In genomic region chr6:27575594-27576361, GRCh38 we compare ENCODE assay signal across 1 cellular context.
A peak's percentile ranks its signal among the peaks of the same experiment; 100 is the strongest.
TF ChIP-seq lines count a peak whose summit lies in the region.

No MANE protein-coding gene starts in this region.

TF ChIP-seq in K562, 482 proteins besides CTCF, POLR2A, EP300 and RAD21 (continues in another document):
- TF ChIP-seq, protein P1, sequence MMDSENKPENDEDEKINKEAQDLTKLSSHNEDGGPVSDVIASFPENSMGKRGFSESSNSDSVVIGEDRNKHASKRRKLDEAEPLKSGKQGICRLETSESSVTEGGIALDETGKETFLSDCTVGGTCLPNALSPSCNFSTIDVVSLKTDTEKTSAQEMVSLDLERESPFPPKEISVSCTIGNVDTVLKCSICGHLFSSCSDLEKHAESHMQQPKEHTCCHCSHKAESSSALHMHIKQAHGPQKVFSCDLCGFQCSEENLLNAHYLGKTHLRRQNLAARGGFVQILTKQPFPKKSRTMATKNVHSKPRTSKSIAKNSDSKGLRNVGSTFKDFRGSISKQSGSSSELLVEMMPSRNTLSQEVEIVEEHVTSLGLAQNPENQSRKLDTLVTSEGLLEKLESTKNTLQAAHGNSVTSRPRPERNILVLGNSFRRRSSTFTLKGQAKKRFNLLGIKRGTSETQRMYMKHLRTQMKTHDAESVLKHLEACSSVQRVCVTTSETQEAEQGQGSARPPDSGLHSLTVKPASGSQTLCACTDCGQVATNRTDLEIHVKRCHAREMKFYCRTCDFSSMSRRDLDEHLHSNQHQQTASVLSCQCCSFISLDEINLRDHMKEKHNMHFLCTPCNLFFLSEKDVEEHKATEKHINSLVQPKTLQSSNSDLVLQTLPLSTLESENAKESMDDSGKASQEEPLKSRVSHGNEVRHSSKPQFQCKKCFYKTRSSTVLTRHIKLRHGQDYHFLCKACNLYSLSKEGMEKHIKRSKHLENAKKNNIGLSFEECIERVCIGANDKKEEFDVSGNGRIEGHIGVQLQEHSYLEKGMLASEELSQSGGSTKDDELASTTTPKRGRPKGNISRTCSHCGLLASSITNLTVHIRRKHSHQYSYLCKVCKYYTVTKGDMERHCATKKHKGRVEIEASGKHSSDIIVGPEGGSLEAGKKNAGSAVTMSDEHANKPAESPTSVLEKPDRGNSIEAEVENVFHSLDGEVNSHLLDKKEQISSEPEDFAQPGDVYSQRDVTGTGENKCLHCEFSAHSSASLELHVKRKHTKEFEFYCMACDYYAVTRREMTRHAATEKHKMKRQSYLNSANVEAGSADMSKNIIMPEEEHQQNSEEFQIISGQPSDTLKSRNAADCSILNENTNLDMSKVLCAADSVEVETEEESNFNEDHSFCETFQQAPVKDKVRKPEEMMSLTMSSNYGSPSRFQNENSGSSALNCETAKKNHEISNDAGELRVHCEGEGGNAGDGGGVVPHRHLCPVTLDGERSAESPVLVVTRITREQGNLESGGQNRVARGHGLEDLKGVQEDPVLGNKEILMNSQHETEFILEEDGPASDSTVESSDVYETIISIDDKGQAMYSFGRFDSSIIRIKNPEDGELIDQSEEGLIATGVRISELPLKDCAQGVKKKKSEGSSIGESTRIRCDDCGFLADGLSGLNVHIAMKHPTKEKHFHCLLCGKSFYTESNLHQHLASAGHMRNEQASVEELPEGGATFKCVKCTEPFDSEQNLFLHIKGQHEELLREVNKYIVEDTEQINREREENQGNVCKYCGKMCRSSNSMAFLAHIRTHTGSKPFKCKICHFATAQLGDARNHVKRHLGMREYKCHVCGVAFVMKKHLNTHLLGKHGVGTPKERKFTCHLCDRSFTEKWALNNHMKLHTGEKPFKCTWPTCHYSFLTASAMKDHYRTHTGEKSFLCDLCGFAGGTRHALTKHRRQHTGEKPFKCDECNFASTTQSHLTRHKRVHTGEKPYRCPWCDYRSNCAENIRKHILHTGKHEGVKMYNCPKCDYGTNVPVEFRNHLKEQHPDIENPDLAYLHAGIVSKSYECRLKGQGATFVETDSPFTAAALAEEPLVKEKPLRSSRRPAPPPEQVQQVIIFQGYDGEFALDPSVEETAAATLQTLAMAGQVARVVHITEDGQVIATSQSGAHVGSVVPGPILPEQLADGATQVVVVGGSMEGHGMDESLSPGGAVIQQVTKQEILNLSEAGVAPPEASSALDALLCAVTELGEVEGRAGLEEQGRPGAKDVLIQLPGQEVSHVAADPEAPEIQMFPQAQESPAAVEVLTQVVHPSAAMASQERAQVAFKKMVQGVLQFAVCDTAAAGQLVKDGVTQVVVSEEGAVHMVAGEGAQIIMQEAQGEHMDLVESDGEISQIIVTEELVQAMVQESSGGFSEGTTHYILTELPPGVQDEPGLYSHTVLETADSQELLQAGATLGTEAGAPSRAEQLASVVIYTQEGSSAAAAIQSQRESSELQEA (IDR thresholded peaks at IDR 0.05; ENCODE audit: low read depth) = peak; percentile 67; the same call in 1 of the 2 replicates
- no peak for TF ChIP-seq HNRNPL (IDR thresholded peaks at IDR 0.05; ENCODE audit: low read depth, low read length)
- 0 out of 2 replicates have a peak, but pooled peaks have one; percentile 34 for TF ChIP-seq CREB1 (IDR thresholded peaks at IDR 0.05)
- TF ChIP-seq CREB1 (CRISPR knock-in tag; IDR thresholded peaks at IDR 0.05) = no peak
- no peak for TF ChIP-seq FOXP1 (CRISPR knock-in tag; IDR thresholded peaks at IDR 0.05)
- TF ChIP-seq STAT5A (IDR thresholded peaks at IDR 0.05; ENCODE audit: borderline replicate concordance, low read length) = 0 out of 2 replicates have a peak, but pooled peaks have one; percentile 15
- TF ChIP-seq, protein P2, sequence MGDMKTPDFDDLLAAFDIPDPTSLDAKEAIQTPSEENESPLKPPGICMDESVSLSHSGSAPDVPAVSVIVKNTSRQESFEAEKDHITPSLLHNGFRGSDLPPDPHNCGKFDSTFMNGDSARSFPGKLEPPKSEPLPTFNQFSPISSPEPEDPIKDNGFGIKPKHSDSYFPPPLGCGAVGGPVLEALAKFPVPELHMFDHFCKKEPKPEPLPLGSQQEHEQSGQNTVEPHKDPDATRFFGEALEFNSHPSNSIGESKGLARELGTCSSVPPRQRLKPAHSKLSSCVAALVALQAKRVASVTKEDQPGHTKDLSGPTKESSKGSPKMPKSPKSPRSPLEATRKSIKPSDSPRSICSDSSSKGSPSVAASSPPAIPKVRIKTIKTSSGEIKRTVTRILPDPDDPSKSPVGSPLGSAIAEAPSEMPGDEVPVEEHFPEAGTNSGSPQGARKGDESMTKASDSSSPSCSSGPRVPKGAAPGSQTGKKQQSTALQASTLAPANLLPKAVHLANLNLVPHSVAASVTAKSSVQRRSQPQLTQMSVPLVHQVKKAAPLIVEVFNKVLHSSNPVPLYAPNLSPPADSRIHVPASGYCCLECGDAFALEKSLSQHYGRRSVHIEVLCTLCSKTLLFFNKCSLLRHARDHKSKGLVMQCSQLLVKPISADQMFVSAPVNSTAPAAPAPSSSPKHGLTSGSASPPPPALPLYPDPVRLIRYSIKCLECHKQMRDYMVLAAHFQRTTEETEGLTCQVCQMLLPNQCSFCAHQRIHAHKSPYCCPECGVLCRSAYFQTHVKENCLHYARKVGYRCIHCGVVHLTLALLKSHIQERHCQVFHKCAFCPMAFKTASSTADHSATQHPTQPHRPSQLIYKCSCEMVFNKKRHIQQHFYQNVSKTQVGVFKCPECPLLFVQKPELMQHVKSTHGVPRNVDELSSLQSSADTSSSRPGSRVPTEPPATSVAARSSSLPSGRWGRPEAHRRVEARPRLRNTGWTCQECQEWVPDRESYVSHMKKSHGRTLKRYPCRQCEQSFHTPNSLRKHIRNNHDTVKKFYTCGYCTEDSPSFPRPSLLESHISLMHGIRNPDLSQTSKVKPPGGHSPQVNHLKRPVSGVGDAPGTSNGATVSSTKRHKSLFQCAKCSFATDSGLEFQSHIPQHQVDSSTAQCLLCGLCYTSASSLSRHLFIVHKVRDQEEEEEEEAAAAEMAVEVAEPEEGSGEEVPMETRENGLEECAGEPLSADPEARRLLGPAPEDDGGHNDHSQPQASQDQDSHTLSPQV (IDR thresholded peaks at IDR 0.05) = peak; percentile 85
- no peak for TF ChIP-seq CBFA2T2 (conservative IDR thresholded peaks at IDR 0.05)
- peak; percentile 38 for TF ChIP-seq ZBTB8A (IDR thresholded peaks at IDR 0.05; ENCODE audit: partially characterized antibody)
- peak; percentile 49; the same call in 1 of the 2 replicates for TF ChIP-seq ELF2 (CRISPR knock-in tag; IDR thresholded peaks at IDR 0.05)
- TF ChIP-seq TOE1 (IDR thresholded peaks at IDR 0.05; ENCODE audit: borderline replicate concordance) = 0 out of 2 replicates have a peak, but pooled peaks have one; percentile 30
- no peak for TF ChIP-seq TOE1 (CRISPR knock-in tag; IDR thresholded peaks at IDR 0.05; ENCODE audit: borderline replicate concordance, low read depth)
- TF ChIP-seq FOXK2 (conservative IDR thresholded peaks at IDR 0.05 in 1 of 2, IDR thresholded peaks at IDR 0.05 in 1 of 2; ENCODE audit: low read depth in 2 of 2) = peak in 1 of 2 experiments; percentile 54; a peak in 1 of 4 replicates
- TF ChIP-seq CCNT2 (IDR thresholded peaks at IDR 0.05; ENCODE audit: borderline replicate concordance, extremely low read depth, insufficient read length, low read depth, low read length) = no peak
- peak in 1 of 2 experiments; percentile 56; a peak in 1 of 4 replicates for TF ChIP-seq MAZ (CRISPR knock-in tag; conservative IDR thresholded peaks at IDR 0.05 in 1 of 2, IDR thresholded peaks at IDR 0.05 in 1 of 2)
- TF ChIP-seq L3MBTL2 (IDR thresholded peaks at IDR 0.05) = 0 out of 2 replicates have a peak, but pooled peaks have one; percentile 24
- no peak for TF ChIP-seq ZNF133 (CRISPR knock-in tag; IDR thresholded peaks at IDR 0.05)
- TF ChIP-seq BRF1 (IDR thresholded peaks at IDR 0.05; ENCODE audit: borderline replicate concordance, extremely low read depth, insufficient read length) = no peak
- 0 out of 2 replicates have a peak, but pooled peaks have one; percentile 31 for TF ChIP-seq MTA1 (IDR thresholded peaks at IDR 0.05; ENCODE audit: borderline replicate concordance)
- no peak for TF ChIP-seq ZNF165 (CRISPR knock-in tag; IDR thresholded peaks at IDR 0.05; ENCODE audit: borderline replicate concordance)
- TF ChIP-seq SOX6 (IDR thresholded peaks at IDR 0.05) = no peak
- peak in 1 of 2 experiments; percentile 61; a peak in 1 of 4 replicates for TF ChIP-seq HDAC1 (IDR thresholded peaks at IDR 0.05)
- TF ChIP-seq ID3 (CRISPR knock-in tag; IDR thresholded peaks at IDR 0.05) = no peak
- peak; percentile 52; the same call in 1 of the 2 replicates for TF ChIP-seq ID3 (tag; IDR thresholded peaks at IDR 0.05)
- no peak for TF ChIP-seq ZBTB43 (CRISPR knock-in tag; IDR thresholded peaks at IDR 0.05)
- peak; percentile 62 for TF ChIP-seq NFIC (IDR thresholded peaks at IDR 0.05)
- TF ChIP-seq POLR3G (IDR thresholded peaks at IDR 0.05; ENCODE audit: extremely low read depth, insufficient read length, insufficient replicate concordance) = peak; percentile 35
- TF ChIP-seq POLR3A (IDR thresholded peaks at IDR 0.05; ENCODE audit: borderline replicate concordance, extremely low read depth, insufficient read depth, insufficient read length) = peak; percentile 94
- peak; percentile 65 to 66 for TF ChIP-seq KDM1A (IDR thresholded peaks at IDR 0.05)
- TF ChIP-seq USF1 (CRISPR knock-in tag; IDR thresholded peaks at IDR 0.05) = no peak
- peak; percentile 63; the same call in 1 of the 2 replicates for TF ChIP-seq ILF3 (IDR thresholded peaks at IDR 0.05; ENCODE audit: borderline replicate concordance)
- TF ChIP-seq, protein P3, sequence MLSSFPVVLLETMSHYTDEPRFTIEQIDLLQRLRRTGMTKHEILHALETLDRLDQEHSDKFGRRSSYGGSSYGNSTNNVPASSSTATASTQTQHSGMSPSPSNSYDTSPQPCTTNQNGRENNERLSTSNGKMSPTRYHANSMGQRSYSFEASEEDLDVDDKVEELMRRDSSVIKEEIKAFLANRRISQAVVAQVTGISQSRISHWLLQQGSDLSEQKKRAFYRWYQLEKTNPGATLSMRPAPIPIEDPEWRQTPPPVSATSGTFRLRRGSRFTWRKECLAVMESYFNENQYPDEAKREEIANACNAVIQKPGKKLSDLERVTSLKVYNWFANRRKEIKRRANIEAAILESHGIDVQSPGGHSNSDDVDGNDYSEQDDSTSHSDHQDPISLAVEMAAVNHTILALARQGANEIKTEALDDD (IDR thresholded peaks at IDR 0.05) = peak; percentile 100
